ENCODE assay signal across 8 cellular contexts in the genomic region with DNA sequence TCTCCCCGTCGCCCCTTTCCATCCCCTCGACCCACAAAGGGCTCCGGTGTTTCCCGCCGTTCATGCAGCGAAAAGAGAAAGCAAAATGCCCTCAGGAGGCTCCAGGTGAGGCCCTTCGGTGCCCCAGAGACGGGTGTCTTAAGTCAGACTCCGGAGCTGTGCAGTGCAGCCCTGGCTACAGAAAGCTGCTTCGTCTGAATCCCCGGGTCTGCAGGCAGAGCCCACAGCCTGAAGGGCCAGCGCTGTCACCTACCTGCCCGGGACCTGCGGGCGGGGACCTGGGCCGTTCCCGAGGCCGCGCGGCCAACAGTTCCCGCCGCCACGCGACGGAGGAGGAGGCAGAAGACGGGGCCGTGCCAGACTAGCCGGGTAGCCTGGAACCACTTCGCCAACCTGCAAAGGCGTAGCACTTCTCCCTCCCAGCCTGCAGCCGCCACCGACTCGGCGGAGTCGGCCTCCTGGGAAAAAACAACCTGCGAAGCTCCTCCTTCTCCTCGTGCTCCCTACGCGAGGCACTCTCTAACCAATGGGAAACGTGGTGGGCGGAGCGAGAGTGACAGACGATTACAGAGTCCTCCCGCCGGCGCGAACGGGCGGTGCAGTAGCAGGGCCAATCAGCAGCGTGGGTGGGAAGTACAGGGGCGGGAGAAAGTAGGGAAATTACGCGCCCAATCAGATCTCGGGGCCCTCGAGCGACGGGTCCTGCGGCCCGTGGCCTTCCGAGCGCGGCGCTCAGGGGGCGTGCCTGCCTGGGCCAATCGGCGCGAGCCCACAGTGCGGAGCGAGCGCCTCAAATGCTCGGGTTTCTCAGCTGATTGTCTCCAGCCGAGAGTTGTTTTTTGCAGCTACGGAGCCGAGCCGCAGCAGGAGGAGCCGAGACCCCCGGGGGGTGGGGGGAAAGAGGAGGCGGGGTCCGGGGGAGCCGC.
DNase-seq lines count a peak whose midpoint lies in the region; ATAC-seq lines count a peak whose summit lies in the region.

A gene with protein sequence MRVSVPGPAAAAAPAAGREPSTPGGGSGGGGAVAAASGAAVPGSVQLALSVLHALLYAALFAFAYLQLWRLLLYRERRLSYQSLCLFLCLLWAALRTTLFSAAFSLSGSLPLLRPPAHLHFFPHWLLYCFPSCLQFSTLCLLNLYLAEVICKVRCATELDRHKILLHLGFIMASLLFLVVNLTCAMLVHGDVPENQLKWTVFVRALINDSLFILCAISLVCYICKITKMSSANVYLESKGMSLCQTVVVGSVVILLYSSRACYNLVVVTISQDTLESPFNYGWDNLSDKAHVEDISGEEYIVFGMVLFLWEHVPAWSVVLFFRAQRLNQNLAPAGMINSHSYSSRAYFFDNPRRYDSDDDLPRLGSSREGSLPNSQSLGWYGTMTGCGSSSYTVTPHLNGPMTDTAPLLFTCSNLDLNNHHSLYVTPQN (plus strand): TSS at position 774 of the 926 bp plus-strand sequence. CDS start 312 bp downstream, outside the sequence.
A gene with protein sequence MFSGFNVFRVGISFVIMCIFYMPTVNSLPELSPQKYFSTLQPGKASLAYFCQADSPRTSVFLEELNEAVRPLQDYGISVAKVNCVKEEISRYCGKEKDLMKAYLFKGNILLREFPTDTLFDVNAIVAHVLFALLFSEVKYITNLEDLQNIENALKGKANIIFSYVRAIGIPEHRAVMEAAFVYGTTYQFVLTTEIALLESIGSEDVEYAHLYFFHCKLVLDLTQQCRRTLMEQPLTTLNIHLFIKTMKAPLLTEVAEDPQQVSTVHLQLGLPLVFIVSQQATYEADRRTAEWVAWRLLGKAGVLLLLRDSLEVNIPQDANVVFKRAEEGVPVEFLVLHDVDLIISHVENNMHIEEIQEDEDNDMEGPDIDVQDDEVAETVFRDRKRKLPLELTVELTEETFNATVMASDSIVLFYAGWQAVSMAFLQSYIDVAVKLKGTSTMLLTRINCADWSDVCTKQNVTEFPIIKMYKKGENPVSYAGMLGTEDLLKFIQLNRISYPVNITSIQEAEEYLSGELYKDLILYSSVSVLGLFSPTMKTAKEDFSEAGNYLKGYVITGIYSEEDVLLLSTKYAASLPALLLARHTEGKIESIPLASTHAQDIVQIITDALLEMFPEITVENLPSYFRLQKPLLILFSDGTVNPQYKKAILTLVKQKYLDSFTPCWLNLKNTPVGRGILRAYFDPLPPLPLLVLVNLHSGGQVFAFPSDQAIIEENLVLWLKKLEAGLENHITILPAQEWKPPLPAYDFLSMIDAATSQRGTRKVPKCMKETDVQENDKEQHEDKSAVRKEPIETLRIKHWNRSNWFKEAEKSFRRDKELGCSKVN (minus strand): TSS at position 443 of the 926 bp plus-strand sequence. CDS start 8,948 bp downstream, outside the sequence.

- H3K9me3 Mint-ChIP-seq in activated naive CD4-positive, alpha-beta T cell treated with anti-CD3 and anti-CD28 coated beads, Interleukin-2, amount 50 U/mL, for 24 hours: no peaks in the 10 kb centered on the region

- peak within 1 kb of the TSS; percentile 85 for H3K27ac Mint-ChIP-seq in activated naive CD4-positive, alpha-beta T cell treated with anti-CD3 and anti-CD28 coated beads, Interleukin-2, amount 50 U/mL, for 24 hours

- H3K36me3 Mint-ChIP-seq in activated naive CD4-positive, alpha-beta T cell treated with anti-CD3 and anti-CD28 coated beads, Interleukin-2, amount 50 U/mL, for 24 hours: no peaks in the 10 kb centered on the region

- H3K9me3 ChIP-seq in SK-N-MC (ENCODE audit: low read depth, low read length): no peaks in the 10 kb centered on the region

- H3K4me3 ChIP-seq in GM08714 (ENCODE audit: low read length): peak within 1 kb of the TSS; percentile 95
- H3K4me3 ChIP-seq in SK-N-MC: peak within 1 kb of the TSS; percentile 98

- H3K9ac ChIP-seq in SK-N-MC (ENCODE audit: insufficient read length): peak within 1 kb of the TSS; percentile 85

- DNase-seq in NCI-H1048 (lab: John Stamatoyannopoulos, UW) (peak; percentile 98), SK-N-MC (ENCODE audit: low read depth, low spot score) (peak; percentile 95), globus pallidus (ENCODE audit: low spot score) (peak; percentile 100), non-pigmented ciliary epithelial cell (ENCODE audit: low read depth) (peak; percentile 96), superior temporal gyrus (ENCODE audit: extremely low spot score) (peak; percentile 100)

- peak within 1 kb of the TSS; percentile 31; the same call in 1 of the 2 replicates for H3K27ac ChIP-seq in SK-N-MC

- H3K4me3 Mint-ChIP-seq in activated naive CD4-positive, alpha-beta T cell treated with anti-CD3 and anti-CD28 coated beads, Interleukin-2, amount 50 U/mL, for 24 hours: peak within 1 kb of the TSS; percentile 95

- H3K27me3 Mint-ChIP-seq in activated naive CD4-positive, alpha-beta T cell treated with anti-CD3 and anti-CD28 coated beads, Interleukin-2, amount 50 U/mL, for 24 hours: peaks cover 5% of the 10 kb centered on the region

- no peaks in the 10 kb centered on the region for H3K36me3 ChIP-seq in SK-N-MC (ENCODE audit: insufficient read depth, low read length)

- H3K4me1 Mint-ChIP-seq in activated naive CD4-positive, alpha-beta T cell treated with anti-CD3 and anti-CD28 coated beads, Interleukin-2, amount 50 U/mL, for 24 hours: peaks cover 32% of the 10 kb centered on the region

- peak; percentile 97 for ATAC-seq in HG02588 (IDR thresholded peaks at IDR 0.05; ENCODE audit: unreplicated experiment)

Comparison
In these comparisons a context has a peak if more than half of its experiments do, and no peak if none do; other contexts are left out.
1. Peak in every context shown above with its lines: DNase-seq, ATAC-seq, H3K4me3 ChIP-seq and H3K27ac ChIP-seq.